In the genomic region with DNA sequence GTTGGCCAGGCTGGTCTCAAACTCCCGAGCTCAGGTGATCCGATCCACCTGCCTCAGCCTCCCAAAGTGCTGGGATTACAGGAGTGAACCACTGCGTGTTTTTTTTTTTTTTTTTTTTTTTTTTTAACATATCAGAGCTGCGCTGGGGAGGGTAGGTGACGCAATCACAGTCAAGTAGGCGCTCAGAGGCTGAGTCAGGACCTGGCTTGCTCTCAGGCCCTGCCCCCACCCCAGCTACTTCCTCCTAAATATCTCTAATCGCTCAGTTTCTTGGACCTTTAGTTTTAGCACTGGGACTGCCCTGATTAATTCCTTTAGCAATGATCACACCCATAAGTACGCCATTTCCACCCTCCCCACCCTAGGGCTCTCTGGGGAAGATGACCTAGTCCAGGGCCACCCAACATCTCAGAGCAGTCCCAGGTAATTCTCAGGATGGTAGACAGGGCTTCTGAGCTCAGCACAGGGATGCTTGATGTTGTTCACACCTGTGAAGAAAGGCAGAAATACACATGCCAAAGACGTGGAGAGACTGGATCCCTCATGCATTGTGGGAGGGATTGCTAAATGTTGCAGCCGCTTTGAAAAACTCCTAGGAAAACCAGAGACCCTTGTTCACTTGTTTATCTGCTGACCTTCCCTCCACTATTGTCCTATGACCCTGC, we compare ENCODE assay signal across 8 cellular contexts. TPM values are rescaled to one million over a fixed set of nuclear protein-coding genes. Genes with fewer than 3 reads are reported as not detected.
A peak's percentile ranks its signal among the peaks of the same experiment; 100 is the strongest.
DNase-seq lines count a peak whose midpoint lies in the region; ATAC-seq and TF ChIP-seq lines count a peak whose summit lies in the region.

No MANE protein-coding gene starts in this region.

- POLR2A ChIA-PET in A673 (lab: Charles Lee; ENCODE audit: low non-redundant PET) = interaction anchor here (0.6 kb wide), 2 partner anchors 51 to 70 kb away, joined by 3 to 14 read pairs; no protein-coding TSS in a partner anchor

- H3K27me3 ChIP-seq in A673 (replicated peaks; ENCODE audit: insufficient read depth, low read depth, low read length, poor library complexity) (no peaks in the 10 kb centered on the region), esophagus squamous epithelium (no peaks in the 10 kb centered on the region), psoas muscle (ENCODE audit: insufficient read depth in 3 of 3, low read length in 2 of 3) (peaks cover 0 to 7% (median 0%) of the 10 kb centered on the region in 3 donors)

- TF ChIP-seq CTCF in A673 (conservative IDR thresholded peaks at IDR 0.05; ENCODE audit: low read depth, low read length) = no peak
- TF ChIP-seq CTCF in esophagus squamous epithelium (IDR thresholded peaks at IDR 0.05) = peak in 3 of 6 experiments; percentile 5 to 17 (median 9)
- no peak for TF ChIP-seq CTCF in psoas muscle (IDR thresholded peaks at IDR 0.05)
- no peak for TF ChIP-seq CTCF in GM10266 (IDR thresholded peaks at IDR 0.05; ENCODE audit: control insufficient read depth, insufficient read depth, low read depth, missing control alignments)

- H3K4me1 ChIP-seq in A673 (ENCODE audit: insufficient read depth, low read length, poor library complexity, severe bottlenecking) (no peaks in the 10 kb centered on the region), esophagus squamous epithelium (peaks cover 0 to 43% (median 12%) of the 10 kb centered on the region in 3 donors), psoas muscle (no peaks in the 10 kb centered on the region)

- H3K9me3 ChIP-seq in A673 (ENCODE audit: low read depth, low read length, poor library complexity, severe bottlenecking) (no peaks in the 10 kb centered on the region), esophagus squamous epithelium (no peaks in the 10 kb centered on the region), psoas muscle (no peaks in the 10 kb centered on the region)

- H3K27ac ChIP-seq in A673 (ENCODE audit: low read depth, low read length, poor library complexity, severe bottlenecking) (no peak overlapping the region), esophagus squamous epithelium (peak overlapping the region; percentile 64 to 83 (median 72)), psoas muscle (no peak overlapping the region)

- 19 to 44% methylated on average over 6 to 8 of the region's 10 CpGs for WGBS in esophagus squamous epithelium, 2 donors
- 82 to 88% (median 86%) methylated on average over 9 to 10 of the region's 10 CpGs for WGBS in psoas muscle, 3 donors

- DNase-seq in A673 (ENCODE audit: low spot score) = peak; percentile 22
- DNase-seq in Kasumi-1 (lab: John Stamatoyannopoulos, UW) = peak; percentile 44 to 63
- peak; percentile 74 for DNase-seq in activated CD4-positive, alpha-beta T cell treated with anti-CD3 and anti-CD28 coated beads for 48 hours
- DNase-seq in esophagus squamous epithelium (lab: John Stamatoyannopoulos, UW) = no peak
- peak; percentile 49 to 72 for DNase-seq in psoas muscle
- DNase-seq in GM10266 (ENCODE audit: extremely low spot score) = no peak
- DNase-seq in occipital lobe (lab: John Stamatoyannopoulos, UW) = no peak

- CTCF ChIA-PET in A673 (lab: Charles Lee) = interaction anchor here (0.6 kb wide), 1 partner anchor 840 kb away, joined by 4 read pairs; no protein-coding TSS in a partner anchor

- intact Hi-C loops in A673 (cut with micrococcal nuclease; ENCODE audit: unreplicated experiment) (no loop called here), esophagus squamous epithelium (cut with DNase I) (no loop called here), psoas muscle (cut with DNase I) (no loop called here)

- no peak for TF ChIP-seq POLR2A in esophagus squamous epithelium (IDR thresholded peaks at IDR 0.05)

- H3K36me3 ChIP-seq in A673 (ENCODE audit: insufficient read depth, low read length, poor library complexity, severe bottlenecking) = no peaks in the 10 kb centered on the region
- H3K36me3 ChIP-seq in esophagus squamous epithelium = no peaks in the 10 kb centered on the region
- no peaks in the 10 kb centered on the region for H3K36me3 ChIP-seq in psoas muscle (ENCODE audit: insufficient read depth in 1 of 2, low read depth in 1 of 2)

- ATAC-seq in psoas muscle (peak in 1 of 4 donors; percentile 54), HG02623 (IDR thresholded peaks at IDR 0.05; ENCODE audit: unreplicated experiment) (no peak)

- no TSS peak for BruUV-seq in A673 (replicated peaks; lab: Mats Ljungman, UMichigan)

- H3K4me3 ChIP-seq in A673 (ENCODE audit: low read depth, low read length, poor library complexity, severe bottlenecking) = no peak overlapping the region
- no peak overlapping the region for H3K4me3 ChIP-seq in esophagus squamous epithelium
- no peak overlapping the region for H3K4me3 ChIP-seq in psoas muscle

RNA-seq across cellular contexts. Expression of a gene that starts 50.2 kb away (rescaled TPM):
- 408 and 454 TPM in 2 replicates for total RNA-seq in A673 (2021)
- 100 to 1,000 TPM; 164 to 219 (median 214) TPM for total RNA-seq in esophagus squamous epithelium
- 100 to 1,000 TPM; 153 to 408 (median 295) TPM for total RNA-seq in psoas muscle
- 100 to 1,000 TPM in 2 of 3 donors, 10 to 100 TPM in 1; 83.1 to 256 (median 102) TPM for polyA plus RNA-seq in psoas muscle
- 307 TPM for total RNA-seq in occipital lobe

Comparison
In these comparisons a context has a peak if more than half of its experiments do, and no peak if none do; other contexts are left out.
1. DNase-seq: peak in A673 (single experiment), Kasumi-1 (2 of 2), activated CD4-positive, alpha-beta T cell treated with anti-CD3 and anti-CD28 coated beads for 48 hours (single experiment) and psoas muscle (2 of 2); none in esophagus squamous epithelium (single experiment), GM10266 (single experiment) and occipital lobe (single experiment).
2. H3K27ac ChIP-seq: peak in esophagus squamous epithelium (4 of 4); none in A673 (single experiment) and psoas muscle (single experiment).